ENCODE assay signal across 9 cellular contexts in the genomic region with DNA sequence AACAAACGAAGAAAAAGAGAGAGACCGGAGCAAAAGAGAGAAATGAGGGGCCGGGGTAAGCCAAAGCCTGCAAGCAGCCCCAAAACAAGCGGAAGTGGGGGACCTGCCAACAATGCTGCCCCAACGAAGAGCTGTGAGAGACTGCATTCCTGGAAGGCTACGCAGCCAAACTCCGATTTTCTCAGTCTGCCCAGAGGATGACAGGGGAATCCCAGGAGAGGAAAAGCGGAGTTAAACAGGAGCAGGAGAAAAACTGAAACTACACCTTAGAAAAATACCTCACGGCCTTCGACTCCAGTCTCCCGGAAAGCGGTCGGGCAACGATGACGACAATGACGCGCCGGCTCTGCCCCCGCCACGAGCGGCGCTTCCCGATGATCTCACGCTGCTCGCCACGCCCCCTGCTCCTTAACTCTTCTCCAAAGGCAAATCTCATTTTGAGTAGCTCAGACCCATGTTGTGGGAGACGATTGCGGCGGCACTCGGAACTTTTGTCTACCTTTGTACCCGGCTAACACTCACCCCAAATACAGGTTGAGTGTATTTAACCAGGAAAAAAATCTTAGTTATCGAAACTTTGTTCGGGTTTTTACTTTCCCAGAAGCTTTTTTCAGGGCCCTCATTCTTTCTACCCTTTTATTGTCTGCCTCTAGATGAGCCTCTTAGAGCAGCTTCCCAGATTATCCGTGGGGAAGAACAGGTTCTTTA. TPM values are rescaled to one million over a fixed set of nuclear protein-coding genes. Genes with fewer than 3 reads are reported as not detected.
DNase-seq lines count a peak whose midpoint lies in the region; ATAC-seq, FAIRE-seq and TF ChIP-seq lines count a peak whose summit lies in the region.
"Had no signal": no experiment of that assay in that cellular context is flagged by ENCODE, and none has a peak within 500 bp of the region (broad histone marks: within the 10 kb centered on the region; RNA-seq: fewer than 3 reads in every experiment).

A gene with protein sequence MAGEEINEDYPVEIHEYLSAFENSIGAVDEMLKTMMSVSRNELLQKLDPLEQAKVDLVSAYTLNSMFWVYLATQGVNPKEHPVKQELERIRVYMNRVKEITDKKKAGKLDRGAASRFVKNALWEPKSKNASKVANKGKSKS (minus strand): TSS at position 325 of the 708 bp plus-strand sequence. CDS start 15,694 bp downstream, outside the sequence.

- peaks cover 9% of the 10 kb centered on the region for H3K9me3 Mint-ChIP-seq in chondrocyte (ENCODE audit: low read depth)

- H3K4me3 Mint-ChIP-seq in chondrocyte (ENCODE audit: unreplicated experiment): peak within 1 kb of the TSS; percentile 92

- H3K27me3 Mint-ChIP-seq in chondrocyte (ENCODE audit: low read depth): peaks cover 9% of the 10 kb centered on the region

- H3K36me3 Mint-ChIP-seq in chondrocyte (ENCODE audit: low read depth): no peaks in the 10 kb centered on the region

- intact Hi-C loops in kidney (cut with DNase I): no loop called here

- H3K27ac Mint-ChIP-seq in chondrocyte (ENCODE audit: unreplicated experiment): peak within 1 kb of the TSS; percentile 98

- TF ChIP-seq CTCF in AG10803 (conservative IDR thresholded peaks at IDR 0.05; ENCODE audit: low read length) (no peak), chondrocyte (IDR thresholded peaks at IDR 0.05) (no peak), kidney (IDR thresholded peaks at IDR 0.05; ENCODE audit: borderline replicate concordance, extremely low read depth, insufficient read depth) (no peak)

- H3K4me3 ChIP-seq in AG10803 (ENCODE audit: low read length): peak within 1 kb of the TSS; percentile 80
- peak within 1 kb of the TSS; percentile 97 to 98 for H3K4me3 ChIP-seq in kidney (ENCODE audit: low read length in 2 of 2)

- H3K9me3 ChIP-seq in kidney (ENCODE audit: control insufficient read depth in 1 of 2, low read length in 2 of 2): no peaks in the 10 kb centered on the region

- ATAC-seq in GM19043 (IDR thresholded peaks at IDR 0.05; ENCODE audit: low read depth, unreplicated experiment) (peak; percentile 88), HG03378 (IDR thresholded peaks at IDR 0.05; ENCODE audit: unreplicated experiment) (peak; percentile 92)

- peaks cover 4% of the 10 kb centered on the region in 2 donors for H3K4me1 ChIP-seq in kidney (ENCODE audit: control insufficient read depth in 1 of 2, insufficient read depth in 1 of 2, low read depth in 1 of 2, low read length in 2 of 2)

- peak; percentile 11 for FAIRE-seq in kidney (lab: Jason Lieb, UNC)
- FAIRE-seq: colon had no signal

- H3K27ac ChIP-seq in kidney (ENCODE audit: low read depth in 2 of 2, low read length in 2 of 2): peak within 1 kb of the TSS; percentile 75 to 88

- peak within 1 kb of the TSS; percentile 93 to 96 for H3K9ac ChIP-seq in kidney (ENCODE audit: low read length in 2 of 2)

- no peaks in the 10 kb centered on the region for H3K36me3 ChIP-seq in kidney (ENCODE audit: control insufficient read depth in 1 of 2, insufficient read depth in 2 of 2, low read length in 2 of 2)

- H3K4me1 Mint-ChIP-seq in chondrocyte (ENCODE audit: low read depth): peaks cover 29% of the 10 kb centered on the region

- DNase-seq in AG10803 (ENCODE audit: low read depth): peak; percentile 89
- peak; percentile 84 for DNase-seq in NCI-H510A (lab: John Stamatoyannopoulos, UW)
- peak; percentile 89 for DNase-seq in activated CD4-positive, alpha-beta T cell treated with anti-CD3 and anti-CD28 coated beads for 1 hour
- peak; percentile 96 for DNase-seq in chondrocyte (ENCODE audit: low spot score)
- peak; percentile 97 for DNase-seq in kidney
- DNase-seq in stimulated activated CD4-positive, alpha-beta T cell treated with anti-CD3 and anti-CD28 coated beads, Interleukin-15, amount 100 ng/mL, for 24 hours: peak; percentile 95

RNA-seq across cellular contexts. Expression of the gene that starts here (rescaled TPM):
- 11.9 to 16.2 TPM (median 13.7 TPM) in 3 replicates for total RNA-seq in chondrocyte
- total RNA-seq in kidney: 23.0 TPM
- 34.2 TPM for polyA plus RNA-seq in kidney (ENCODE audit: insufficient read depth, low read depth, low replicate concordance)

Comparison
In these comparisons a context has a peak if more than half of its experiments do, and no peak if none do; other contexts are left out.
1. Peak in every context shown above with its lines: DNase-seq, ATAC-seq, H3K4me3 ChIP-seq and H3K27ac ChIP-seq.